In genomic region chr3:115792206-115792955, GRCh38 we compare ENCODE assay signal across 9 cellular contexts.
A peak's percentile ranks its signal among the peaks of the same experiment; 100 is the strongest.
DNase-seq lines count a peak whose midpoint lies in the region; ATAC-seq lines count a peak whose summit lies in the region.
"Had no signal": no experiment of that assay in that cellular context is flagged by ENCODE, and none has a peak within 500 bp of the region (broad histone marks: within the 10 kb centered on the region; RNA-seq: fewer than 3 reads in every experiment).

No MANE protein-coding gene starts in this region.

- no peaks in the 10 kb centered on the region for H3K27me3 Mint-ChIP-seq in activated naive CD8-positive, alpha-beta T cell treated with anti-CD3 and anti-CD28 coated beads for 36 hours

- H3K4me1 Mint-ChIP-seq in activated naive CD8-positive, alpha-beta T cell treated with anti-CD3 and anti-CD28 coated beads for 36 hours = peaks cover 36% of the 10 kb centered on the region

- peak; percentile 58 to 73 for ATAC-seq in activated CD4-positive, CD25-positive, alpha-beta regulatory T cell treated with anti-CD3 and anti-CD28 coated beads, Interleukin-2, amount 50 U/mL, for 24 hours
- ATAC-seq in GM21360 (IDR thresholded peaks at IDR 0.05; ENCODE audit: unreplicated experiment) = no peak
- ATAC-seq: right cardiac atrium had no signal

- no peaks in the 10 kb centered on the region for H3K36me3 Mint-ChIP-seq in activated naive CD8-positive, alpha-beta T cell treated with anti-CD3 and anti-CD28 coated beads for 36 hours

- H3K27ac Mint-ChIP-seq in activated naive CD8-positive, alpha-beta T cell treated with anti-CD3 and anti-CD28 coated beads for 36 hours = peak overlapping the region; percentile 71

- H3K9me3 Mint-ChIP-seq in activated naive CD8-positive, alpha-beta T cell treated with anti-CD3 and anti-CD28 coated beads for 36 hours = no peaks in the 10 kb centered on the region

- no peak for DNase-seq in activated CD4-positive, CD25-positive, alpha-beta regulatory T cell treated with anti-CD3 and anti-CD28 coated beads, Interleukin-2, amount 50 U/mL, for 72 hours
- DNase-seq in HT1080 (ENCODE audit: low read depth) = peak; percentile 76
- peak; percentile 18 for DNase-seq in activated naive CD8-positive, alpha-beta T cell treated with anti-CD3 and anti-CD28 coated beads for 36 hours
- peak; percentile 67 for DNase-seq in renal cortical epithelial cell (ENCODE audit: low read depth)
- no peak for DNase-seq in AML-193 (lab: John Stamatoyannopoulos, UW)
- no peak for DNase-seq in amniotic stem cell (lab: John Stamatoyannopoulos, UW)

- H3K4me3 Mint-ChIP-seq in activated naive CD8-positive, alpha-beta T cell treated with anti-CD3 and anti-CD28 coated beads for 36 hours = peak overlapping the region; percentile 48

Comparison
In these comparisons a context has a peak if more than half of its experiments do, and no peak if none do; other contexts are left out.
1. DNase-seq: peak in HT1080 (single experiment), activated naive CD8-positive, alpha-beta T cell treated with anti-CD3 and anti-CD28 coated beads for 36 hours (single experiment) and renal cortical epithelial cell (single experiment); none in activated CD4-positive, CD25-positive, alpha-beta regulatory T cell treated with anti-CD3 and anti-CD28 coated beads, Interleukin-2, amount 50 U/mL, for 72 hours (single experiment), AML-193 (0 of 2) and amniotic stem cell (single experiment).